In genomic region chr22:33758961-33759360, GRCh38 we compare ENCODE assay signal across 29 cellular contexts.
"Had no signal": no experiment of that assay in that cellular context is flagged by ENCODE, and none has a peak within 500 bp of the region (broad histone marks: within the 10 kb centered on the region; RNA-seq: fewer than 3 reads in every experiment).

No MANE protein-coding gene starts in this region.

- H3K9me3 Mint-ChIP-seq: stimulated activated memory B cell treated with anti-CD40 and anti-IgM and Interleukin-4, amounts not matched to agents 10 μg/mL and 1 μg/mL and 100 μg/mL, for 72 hours; stimulated activated naive B cell treated with anti-CD40 and anti-IgM and Interleukin-4, amounts not matched to agents 10 μg/mL and 1 μg/mL and 100 μg/mL, for 72 hours; type B pancreatic cell had no signal

- H3K4me3 ChIP-seq: stomach, suprapubic skin, testis, thoracic aorta, thyroid gland, tibial artery, tibial nerve, transverse colon, upper lobe of left lung, upper lobe of right lung, uterus, vagina had no signal

- H3K4me3 Mint-ChIP-seq: stimulated activated effector memory CD8-positive, alpha-beta T cell treated with anti-CD3 and anti-CD28 coated beads, Interleukin-12 subunit alpha, Interleukin-12 subunit beta, amount 100 ng/mL, for 72 hours; stimulated activated memory B cell treated with anti-CD40 and anti-IgM and Interleukin-4, amounts not matched to agents 10 μg/mL and 1 μg/mL and 100 μg/mL, for 72 hours; stimulated activated naive B cell treated with anti-CD40 and anti-IgM and Interleukin-4, amounts not matched to agents 10 μg/mL and 1 μg/mL and 100 μg/mL, for 72 hours; stimulated activated naive CD8-positive, alpha-beta T cell treated with anti-CD3 and anti-CD28 coated beads, Interleukin-15, amount 100 ng/mL, for 72 hours; stimulated activated naive CD8-positive, alpha-beta T cell treated with anti-CD3 and anti-CD28 coated beads, Interleukin-15, Interleukin-2, amounts not matched to agents 100 ng/mL and 50 ng/mL, for 24 hours; type B pancreatic cell had no signal

- H3K27ac ChIP-seq: stomach, suprapubic skin, testis, thoracic aorta, thyroid gland, tibial artery, tibial nerve, transverse colon, upper lobe of left lung, upper lobe of right lung, uterus, vagina had no signal

- H3K4me1 Mint-ChIP-seq: stimulated activated effector memory CD8-positive, alpha-beta T cell treated with anti-CD3 and anti-CD28 coated beads, Interleukin-12 subunit alpha, Interleukin-12 subunit beta, amount 100 ng/mL, for 72 hours; stimulated activated naive CD8-positive, alpha-beta T cell treated with anti-CD3 and anti-CD28 coated beads, Interleukin-15, amount 100 ng/mL, for 72 hours had no signal

- DNase-seq: stimulated activated CD4-positive, alpha-beta T cell treated with anti-CD3 and anti-CD28 coated beads, Interleukin-2, amount 100 ng/mL, for 48 hours; stimulated activated CD4-positive, alpha-beta T cell treated with anti-CD3 and anti-CD28 coated beads, Interleukin-4, amount 100 ng/mL, for 1 hour; stimulated activated CD4-positive, alpha-beta T cell treated with anti-CD3 and anti-CD28 coated beads, Interleukin-4, amount 100 ng/mL, for 24 hours; stimulated activated CD4-positive, alpha-beta T cell treated with anti-CD3 and anti-CD28 coated beads, Interleukin-4, amount 100 ng/mL, for 4 hours; stimulated activated CD8-positive, alpha-beta memory T cell treated with anti-CD3 and anti-CD28 coated beads, Interleukin-4, amount 100 ng/mL, for 48 hours; stimulated activated naive B cell treated with anti-CD40 and anti-IgM and Interleukin-4, amounts not matched to agents 10 μg/mL and 1 μg/mL and 100 μg/mL, for 72 hours; stimulated activated naive CD4-positive, alpha-beta T cell; stimulated activated naive CD4-positive, alpha-beta T cell treated with Interleukin-2 at 50 U/mL for 16 hours; stimulated activated naive CD8-positive, alpha-beta T cell treated with anti-CD3 and anti-CD28 coated beads, Interleukin-15, amount 100 ng/mL, for 72 hours; stimulated activated naive CD8-positive, alpha-beta T cell treated with anti-CD3 and anti-CD28 coated beads, Interleukin-15, Interleukin-2, amounts not matched to agents 100 U/mL and 50 U/mL, for 24 hours; stomach; substantia nigra; testis; thyroid gland; tibial artery; transverse colon; trophoblast cell; upper lobe of left lung; upper lobe of right lung; uterus had no signal

- H3K36me3 ChIP-seq: stomach, suprapubic skin, thoracic aorta, thyroid gland, transverse colon, upper lobe of left lung, upper lobe of right lung, uterus, vagina had no signal

- H3K27me3 Mint-ChIP-seq: stimulated activated memory B cell treated with anti-CD40 and anti-IgM and Interleukin-4, amounts not matched to agents 10 μg/mL and 1 μg/mL and 100 μg/mL, for 72 hours; stimulated activated naive B cell treated with anti-CD40 and anti-IgM and Interleukin-4, amounts not matched to agents 10 μg/mL and 1 μg/mL and 100 μg/mL, for 72 hours; stimulated activated naive CD8-positive, alpha-beta T cell treated with anti-CD3 and anti-CD28 coated beads, Interleukin-15, amount 100 ng/mL, for 72 hours; stimulated activated naive CD8-positive, alpha-beta T cell treated with anti-CD3 and anti-CD28 coated beads, Interleukin-15, Interleukin-2, amounts not matched to agents 100 ng/mL and 50 ng/mL, for 24 hours; type B pancreatic cell had no signal

- H3K27me3 ChIP-seq: stomach, suprapubic skin, testis, thyroid gland, tibial artery, tibial nerve, transverse colon, upper lobe of left lung, upper lobe of right lung, uterus, vagina had no signal

- ATAC-seq: stimulated activated effector memory CD8-positive, alpha-beta T cell treated with anti-CD3 and anti-CD28 coated beads, Interleukin-12 subunit alpha, Interleukin-12 subunit beta, amount 100 ng/mL, for 72 hours; stimulated activated memory B cell treated with anti-CD40 and anti-IgM and Interleukin-4, amounts not matched to agents 10 μg/mL and 1 μg/mL and 100 μg/mL, for 72 hours; stimulated activated naive B cell treated with anti-CD40 and anti-IgM and Interleukin-4, amounts not matched to agents 10 μg/mL and 1 μg/mL and 100 μg/mL, for 72 hours; stimulated activated naive CD8-positive, alpha-beta T cell treated with anti-CD3 and anti-CD28 coated beads, Interleukin-15, amount 100 ng/mL, for 72 hours; stimulated activated naive CD8-positive, alpha-beta T cell treated with anti-CD3 and anti-CD28 coated beads, Interleukin-15, Interleukin-2, amounts not matched to agents 100 U/mL and 50 U/mL, for 24 hours; upper lobe of right lung had no signal

- H3K4me1 ChIP-seq: suprapubic skin, testis, thyroid gland, tibial nerve, upper lobe of left lung, upper lobe of right lung, uterus, vagina had no signal

- FAIRE-seq: urothelium cell line had no signal

- H3K27ac Mint-ChIP-seq: stimulated activated effector memory CD8-positive, alpha-beta T cell treated with anti-CD3 and anti-CD28 coated beads, Interleukin-12 subunit alpha, Interleukin-12 subunit beta, amount 100 ng/mL, for 72 hours; stimulated activated memory B cell treated with anti-CD40 and anti-IgM and Interleukin-4, amounts not matched to agents 10 μg/mL and 1 μg/mL and 100 μg/mL, for 72 hours; stimulated activated naive B cell treated with anti-CD40 and anti-IgM and Interleukin-4, amounts not matched to agents 10 μg/mL and 1 μg/mL and 100 μg/mL, for 72 hours; stimulated activated naive CD8-positive, alpha-beta T cell treated with anti-CD3 and anti-CD28 coated beads, Interleukin-15, amount 100 ng/mL, for 72 hours; stimulated activated naive CD8-positive, alpha-beta T cell treated with anti-CD3 and anti-CD28 coated beads, Interleukin-15, Interleukin-2, amounts not matched to agents 100 ng/mL and 50 ng/mL, for 24 hours; type B pancreatic cell had no signal

- H3K36me3 Mint-ChIP-seq: stimulated activated effector memory CD8-positive, alpha-beta T cell treated with anti-CD3 and anti-CD28 coated beads, Interleukin-12 subunit alpha, Interleukin-12 subunit beta, amount 100 ng/mL, for 72 hours had no signal

- H3K9me3 ChIP-seq: stomach, suprapubic skin, testis, thoracic aorta, thyroid gland, tibial artery, tibial nerve, transverse colon, upper lobe of left lung, upper lobe of right lung, uterus, vagina had no signal
